Comparison of ENCODE assay signal across 1 cellular context in genomic region chr12:90936230-90937005, GRCh38.
TF ChIP-seq lines count a peak whose summit lies in the region.

No MANE protein-coding gene starts in this region.

TF ChIP-seq in GM23338, 12 proteins besides CTCF, POLR2A, EP300 and RAD21:
- no peak for TF ChIP-seq REST (IDR thresholded peaks at IDR 0.05; ENCODE audit: unreplicated experiment)
